ENCODE assay signal across 24 cellular contexts in the genomic region with DNA sequence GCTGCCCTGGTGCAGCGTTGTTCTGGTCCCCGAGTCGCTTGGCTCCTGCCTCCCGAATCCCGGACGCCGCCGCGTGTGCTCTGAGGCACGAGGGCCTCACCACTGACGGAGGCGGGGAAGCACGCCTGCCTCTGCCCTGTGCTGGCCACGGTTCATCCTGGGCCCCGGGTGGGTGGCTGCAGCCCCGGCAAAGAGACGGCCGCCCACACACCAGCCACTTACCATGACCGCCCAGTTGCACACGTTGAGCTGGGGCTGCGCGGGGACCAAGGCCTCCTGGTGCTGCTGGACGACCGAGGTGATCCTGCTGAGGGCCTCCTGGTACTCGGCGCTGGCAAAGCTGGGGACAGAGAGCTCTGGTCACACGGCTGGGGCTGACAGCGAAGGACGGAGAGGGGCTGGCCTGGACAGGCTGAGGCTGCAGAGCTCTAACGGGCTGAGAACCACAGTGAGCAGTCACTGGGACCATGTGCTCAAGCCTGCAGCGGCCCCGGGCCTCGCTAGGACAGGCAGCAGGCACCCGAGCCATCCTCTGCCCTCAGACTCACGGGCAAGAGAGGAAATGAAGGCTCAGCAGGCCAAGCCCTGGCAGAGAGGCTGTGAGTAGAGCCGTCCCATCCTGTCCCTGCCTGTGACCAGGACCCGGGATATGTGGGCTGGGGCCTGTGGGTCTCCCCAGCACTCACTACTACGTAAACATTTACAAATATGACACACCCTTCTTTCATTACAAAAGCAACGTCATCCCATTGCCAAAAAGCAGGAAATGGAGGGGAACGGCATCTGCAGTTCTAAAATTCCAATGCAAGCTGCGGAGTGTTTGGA. TPM values are rescaled to one million over a fixed set of nuclear protein-coding genes. Genes with fewer than 3 reads are reported as not detected.
DNase-seq lines count a peak whose midpoint lies in the region; ATAC-seq and TF ChIP-seq lines count a peak whose summit lies in the region.
"Had no signal": no experiment of that assay in that cellular context is flagged by ENCODE, and none has a peak within 500 bp of the region (broad histone marks: within the 10 kb centered on the region; RNA-seq: fewer than 3 reads in every experiment).

No MANE protein-coding gene starts in this region.

- H3K4me1 ChIP-seq in HUES6 (ENCODE audit: control insufficient read depth, insufficient read depth, low read length) = peaks cover 4% of the 10 kb centered on the region; the same call in 1 of the 2 replicates
- H3K4me1 ChIP-seq in mesenchymal stem cell (ENCODE audit: control insufficient read depth, insufficient read depth, low read depth, low read length) = peaks cover 5% of the 10 kb centered on the region

- no peak for TF ChIP-seq CTCF in brain microvascular endothelial cell (IDR thresholded peaks at IDR 0.05; ENCODE audit: low read depth, low read length, missing control alignments)

- peaks cover 2% of the 10 kb centered on the region; the same call in 1 of the 2 replicates for H3K36me3 ChIP-seq in HUES6 (ENCODE audit: control insufficient read depth, insufficient read depth, low read length)
- no peaks in the 10 kb centered on the region for H3K36me3 ChIP-seq in brain microvascular endothelial cell (replicated peaks)
- peaks cover 14 to 36% of the 10 kb centered on the region in 2 experiments for H3K36me3 ChIP-seq in mesenchymal stem cell (ENCODE audit: control insufficient read depth in 1 of 2, insufficient read depth in 2 of 2, low read depth in 1 of 2, low read length in 2 of 2)

- DNase-seq in brain microvascular endothelial cell (peak; percentile 8), mesenchymal stem cell (no peak)
- no peak for DNase-seq in activated CD4-positive, alpha-beta T cell treated with anti-CD3 and anti-CD28 coated beads for 4 hours
- DNase-seq: activated CD4-positive, alpha-beta T cell treated with anti-CD3 and anti-CD28 coated beads for 36 hours; activated effector memory CD4-positive, alpha-beta T cell treated with Interleukin-2 at 50 U/mL for 16 hours; amygdala; DMS153; HFFc6; hippocampal formation; left colon; mesendoderm; NCI-H1048; NCI-H1694; RPMI8226; stimulated activated naive CD4-positive, alpha-beta T cell; T-helper 9 cell had no signal

- in situ Hi-C loops in brain microvascular endothelial cell (cut with HindIII; ENCODE audit: low pct_ligation_motif_present, low sequenced_read_pairs) = no loop called here

- H3K23ac ChIP-seq in mesenchymal stem cell (ENCODE audit: low read length in 2 of 2) = no peak overlapping the region

- no peaks in the 10 kb centered on the region for H3K9me3 ChIP-seq in HUES6 (ENCODE audit: control insufficient read depth, insufficient read depth, low read depth, low read length)
- H3K9me3 ChIP-seq in mesenchymal stem cell (ENCODE audit: control insufficient read depth, low read length) = no peaks in the 10 kb centered on the region
- H3K9me3 ChIP-seq: BLaER1 treated with 17β-estradiol and CSF1 and Interleukin-3, amounts not matched to agents 10 nM and 100 nM; SJSA1; suprapubic skin; upper lobe of left lung had no signal

- no peak overlapping the region for H2BK5ac ChIP-seq in mesenchymal stem cell (ENCODE audit: low read depth, low read length, poor library complexity, severe bottlenecking)

- H3K4me3 ChIP-seq in HUES6 (ENCODE audit: low read depth, low read length) = no peak overlapping the region
- H3K4me3 ChIP-seq in brain microvascular endothelial cell (ENCODE audit: low read depth, low read length) = no peak overlapping the region
- H3K4me3 ChIP-seq in mesenchymal stem cell (ENCODE audit: insufficient read depth in 1 of 2, low read depth in 1 of 2, low read length in 2 of 2) = no peak overlapping the region
- H3K4me3 ChIP-seq: BLaER1 treated with 17β-estradiol and CSF1 and Interleukin-3, amounts not matched to agents 10 nM and 100 nM; SJSA1; smooth muscle cell; suprapubic skin; upper lobe of left lung had no signal

- no peaks in the 10 kb centered on the region for H3K79me1 ChIP-seq in mesenchymal stem cell (replicated peaks; ENCODE audit: low read length, poor library complexity, severe bottlenecking)

- no peak overlapping the region for H3K14ac ChIP-seq in mesenchymal stem cell (ENCODE audit: low read length in 2 of 2)

- no peak overlapping the region for H3K4ac ChIP-seq in mesenchymal stem cell (ENCODE audit: low read depth in 1 of 2, low read length in 2 of 2)

- H3K4me2 ChIP-seq in mesenchymal stem cell (ENCODE audit: low read length, poor library complexity, severe bottlenecking) = no peak overlapping the region
- H3K4me2 ChIP-seq: BLaER1 treated with 17β-estradiol and CSF1 and Interleukin-3, amounts not matched to agents 10 nM and 100 nM; smooth muscle cell had no signal

- peak overlapping the region; percentile 18 for H4K91ac ChIP-seq in mesenchymal stem cell (ENCODE audit: low read length)

- peak overlapping the region; percentile 31 for H3K9ac ChIP-seq in HUES6 (ENCODE audit: low read length)
- H3K9ac ChIP-seq in mesenchymal stem cell (ENCODE audit: low read length) = no peak overlapping the region

- no peak overlapping the region for H2BK12ac ChIP-seq in mesenchymal stem cell (ENCODE audit: low read length in 2 of 2)

- H2BK120ac ChIP-seq in mesenchymal stem cell (ENCODE audit: low read depth, low read length) = no peak overlapping the region

- H3K27me3 ChIP-seq in HUES6 (ENCODE audit: control insufficient read depth, insufficient read depth, low read length) (no peaks in the 10 kb centered on the region), brain microvascular endothelial cell (replicated peaks) (no peaks in the 10 kb centered on the region), mesenchymal stem cell (ENCODE audit: control insufficient read depth in 1 of 2, insufficient read depth in 1 of 2, low read length in 2 of 2) (no peaks in the 10 kb centered on the region)
- H3K27me3 ChIP-seq: BLaER1 treated with 17β-estradiol and CSF1 and Interleukin-3, amounts not matched to agents 10 nM and 100 nM; SJSA1; suprapubic skin; upper lobe of left lung had no signal

- no peak overlapping the region for H2AK5ac ChIP-seq in mesenchymal stem cell (ENCODE audit: low read length, severe bottlenecking)

- H3K18ac ChIP-seq in mesenchymal stem cell (ENCODE audit: low read depth in 1 of 2, low read length in 2 of 2) = no peak overlapping the region

- H4K8ac ChIP-seq in mesenchymal stem cell (ENCODE audit: low read length) = no peak overlapping the region

- no peak overlapping the region for H2BK15ac ChIP-seq in mesenchymal stem cell (ENCODE audit: low read depth, poor library complexity, severe bottlenecking)

- 89% methylated on average over 41 of the region's 41 CpGs for WGBS in mesenchymal stem cell

- no peak overlapping the region for H2AFZ ChIP-seq in mesenchymal stem cell (ENCODE audit: low read depth, low read length)

- no peak for ATAC-seq in HG03039 (IDR thresholded peaks at IDR 0.05; ENCODE audit: unreplicated experiment)
- ATAC-seq: activated CD4-positive, alpha-beta T cell treated with anti-CD3 and anti-CD28 coated beads for 36 hours; activated naive CD4-positive, alpha-beta T cell treated with anti-CD3 and anti-CD28 coated beads, Interleukin-2, amount 50 U/mL, for 72 hours; left colon had no signal

- H3K27ac ChIP-seq in HUES6 (ENCODE audit: low read depth, low read length) = no peak overlapping the region; the same call in 1 of the 2 replicates
- no peak overlapping the region for H3K27ac ChIP-seq in brain microvascular endothelial cell
- H3K27ac ChIP-seq in mesenchymal stem cell (ENCODE audit: low read length, poor library complexity, severe bottlenecking) = no peak overlapping the region
- H3K27ac ChIP-seq: SJSA1, suprapubic skin had no signal

RNA-seq across cellular contexts. Expression of gene APRT, which starts 6.3 kb away (rescaled TPM):
- polyA plus RNA-seq in mesenchymal stem cell (2013, experiment 1 of 2) = 157 TPM
- polyA plus RNA-seq in mesenchymal stem cell (2013, experiment 2 of 2) = 164 TPM

RNA-seq across cellular contexts. Expression of gene CDT1, which starts 14.4 kb away (rescaled TPM):
- polyA plus RNA-seq in mesenchymal stem cell (2013, experiment 1 of 2) = 3.1 TPM
- 3.0 TPM for polyA plus RNA-seq in mesenchymal stem cell (2013, experiment 2 of 2)

RNA-seq across cellular contexts. Expression of gene PIEZO1, which starts 33.0 kb away (rescaled TPM):
- polyA plus RNA-seq in mesenchymal stem cell (2013, experiment 1 of 2) = 112 TPM
- 108 TPM for polyA plus RNA-seq in mesenchymal stem cell (2013, experiment 2 of 2)

RNA-seq across cellular contexts. Expression of gene GALNS, which starts 38.8 kb away (rescaled TPM):
- 34.8 TPM for polyA plus RNA-seq in mesenchymal stem cell (2013, experiment 1 of 2)
- 32.9 TPM for polyA plus RNA-seq in mesenchymal stem cell (2013, experiment 2 of 2)

RNA-seq across cellular contexts. Expression of gene TRAPPC2L, which starts 38.9 kb away (rescaled TPM):
- polyA plus RNA-seq in mesenchymal stem cell (2013, experiment 1 of 2) = 111 TPM
- 108 TPM for polyA plus RNA-seq in mesenchymal stem cell (2013, experiment 2 of 2)
